ENCODE assay signal across 8 cellular contexts in genomic region chr19:5718032-5718578, GRCh38. TPM values are rescaled to one million over a fixed set of nuclear protein-coding genes. Genes with fewer than 3 reads are reported as not detected.
DNase-seq lines count a peak whose midpoint lies in the region; ATAC-seq lines count a peak whose summit lies in the region.

No MANE protein-coding gene starts in this region.

- intact Hi-C loops in activated naive CD4-positive, alpha-beta T cell treated with anti-CD3 and anti-CD28 coated beads for 36 hours (cut with micrococcal nuclease), result no loop called here

- H3K4me3 Mint-ChIP-seq in activated naive CD4-positive, alpha-beta T cell treated with anti-CD3 and anti-CD28 coated beads for 36 hours, result peak overlapping the region; percentile 89

- no peak for ATAC-seq in HG03432 (IDR thresholded peaks at IDR 0.05; ENCODE audit: unreplicated experiment)
- ATAC-seq in GM18868 (IDR thresholded peaks at IDR 0.05; ENCODE audit: unreplicated experiment), result no peak

- H3K27ac Mint-ChIP-seq in activated naive CD4-positive, alpha-beta T cell treated with anti-CD3 and anti-CD28 coated beads for 36 hours, result peak overlapping the region; percentile 98

- no peaks in the 10 kb centered on the region for H3K27me3 Mint-ChIP-seq in activated naive CD4-positive, alpha-beta T cell treated with anti-CD3 and anti-CD28 coated beads for 36 hours (ENCODE audit: low read depth)

- H3K36me3 Mint-ChIP-seq in activated naive CD4-positive, alpha-beta T cell treated with anti-CD3 and anti-CD28 coated beads for 36 hours (ENCODE audit: low read depth), result peaks cover 37% of the 10 kb centered on the region

- CTCF ChIA-PET in activated naive CD4-positive, alpha-beta T cell treated with anti-CD3 and anti-CD28 coated beads for 36 hours (lab: Charles Lee), result interaction anchor here (1.4 to 4.8 kb wide), 3 partner anchors 28 to 76 kb away, joined by 9 to 37 read pairs (median 10); partner anchors contain the start of gene RPL36

- H3K9me3 Mint-ChIP-seq in activated naive CD4-positive, alpha-beta T cell treated with anti-CD3 and anti-CD28 coated beads for 36 hours, result no peaks in the 10 kb centered on the region

- peak; percentile 71 for DNase-seq in stimulated activated naive CD4-positive, alpha-beta T cell treated with Interleukin-2 at 50 U/mL for 16 hours (lab: John Stamatoyannopoulos, UW)
- DNase-seq in stimulated activated naive CD4-positive, alpha-beta T cell (lab: John Stamatoyannopoulos, UW), result no peak
- DNase-seq in activated naive CD4-positive, alpha-beta T cell treated with anti-CD3 and anti-CD28 coated beads for 36 hours, result peak; percentile 72
- peak; percentile 76 for DNase-seq in kidney tubule cell (ENCODE audit: low spot score)
- no peak for DNase-seq in H4 (ENCODE audit: low spot score)
- no peak for DNase-seq in SKM-1 treated with dmso at 0.1 percent for 144 hours (lab: John Stamatoyannopoulos, UW; ENCODE audit: unreplicated experiment)

- peaks cover 33% of the 10 kb centered on the region for H3K4me1 Mint-ChIP-seq in activated naive CD4-positive, alpha-beta T cell treated with anti-CD3 and anti-CD28 coated beads for 36 hours (ENCODE audit: low read depth)

RNA-seq across cellular contexts. Expression of gene LONP1, which starts 1.8 kb away (rescaled TPM):
- 100 to 1,000 TPM; 223 to 229 TPM for total RNA-seq in activated naive CD4-positive, alpha-beta T cell treated with anti-CD3 and anti-CD28 coated beads for 36 hours
- 49.1 and 81.4 TPM in 2 replicates for total RNA-seq in H4 (2014; rRNA removed; shearing (Covaris generic))

RNA-seq across cellular contexts. Expression of gene CATSPERD, which starts 2.3 kb away (rescaled TPM):
- not detected for total RNA-seq in activated naive CD4-positive, alpha-beta T cell treated with anti-CD3 and anti-CD28 coated beads for 36 hours
- not detected in 2 replicates for total RNA-seq in H4 (2014; rRNA removed; shearing (Covaris generic))

RNA-seq across cellular contexts. Expression of gene RPL36, which starts 28.0 kb away (rescaled TPM):
- 1,000 to 10,000 TPM; 1,916 to 2,003 TPM for total RNA-seq in activated naive CD4-positive, alpha-beta T cell treated with anti-CD3 and anti-CD28 coated beads for 36 hours
- 933 and 1,282 TPM in 2 replicates for total RNA-seq in H4 (2014; rRNA removed; shearing (Covaris generic))

RNA-seq across cellular contexts. Expression of gene HSD11B1L, which starts 37.3 kb away (rescaled TPM):
- 1 to 10 TPM; 2.6 to 3.0 TPM for total RNA-seq in activated naive CD4-positive, alpha-beta T cell treated with anti-CD3 and anti-CD28 coated beads for 36 hours
- total RNA-seq in H4 (2014; rRNA removed; shearing (Covaris generic)), result 2.4 and 4.9 TPM in 2 replicates

RNA-seq across cellular contexts. Expression of gene MICOS13, which starts 37.8 kb away (rescaled TPM):
- 10 to 100 TPM; 43.3 to 44.8 TPM for total RNA-seq in activated naive CD4-positive, alpha-beta T cell treated with anti-CD3 and anti-CD28 coated beads for 36 hours
- total RNA-seq in H4 (2014; rRNA removed; shearing (Covaris generic)), result 38.1 and 52.7 TPM in 2 replicates

Comparison
In these comparisons a context has a peak if more than half of its experiments do, and no peak if none do; other contexts are left out.
1. DNase-seq: peak in stimulated activated naive CD4-positive, alpha-beta T cell treated with Interleukin-2 at 50 U/mL for 16 hours (single experiment), activated naive CD4-positive, alpha-beta T cell treated with anti-CD3 and anti-CD28 coated beads for 36 hours (single experiment) and kidney tubule cell (single experiment); none in stimulated activated naive CD4-positive, alpha-beta T cell (0 of 6), H4 (single experiment) and SKM-1 treated with dmso at 0.1 percent for 144 hours (single experiment).